ENCODE assay signal across 16 cellular contexts in the genomic region with DNA sequence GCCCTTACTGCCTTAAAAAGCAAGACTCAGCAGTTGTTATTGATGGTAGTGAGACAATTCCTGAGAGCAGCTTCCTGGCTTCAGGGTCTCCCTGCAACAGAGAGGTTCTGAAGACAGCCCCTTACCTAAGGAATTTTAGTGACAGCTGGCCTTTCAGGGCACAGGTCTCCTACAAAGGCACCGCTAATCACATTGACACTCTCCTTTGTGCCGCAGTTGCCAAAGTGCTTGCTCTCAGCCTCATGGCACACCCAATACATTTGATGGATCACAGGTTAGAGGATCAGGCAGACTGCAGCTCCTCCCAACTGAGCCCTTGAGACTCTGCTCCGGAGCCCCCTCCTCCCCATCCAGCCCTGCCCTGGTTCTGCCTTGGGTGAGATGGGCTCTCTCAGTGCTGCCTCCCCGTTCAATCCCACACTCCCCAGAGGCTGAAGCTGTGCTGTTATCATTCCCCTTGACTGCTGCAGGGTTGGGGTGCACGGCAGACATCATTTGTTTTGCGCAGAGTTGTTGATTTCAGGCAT.
DNase-seq lines count a peak whose midpoint lies in the region; ATAC-seq and TF ChIP-seq lines count a peak whose summit lies in the region.
"Had no signal": no experiment of that assay in that cellular context is flagged by ENCODE, and none has a peak within 500 bp of the region (broad histone marks: within the 10 kb centered on the region; RNA-seq: fewer than 3 reads in every experiment).

No MANE protein-coding gene starts in this region.

- H3K79me2 ChIP-seq in neural progenitor cell (ENCODE audit: low read depth), result no peaks in the 10 kb centered on the region

- H3K4me1 ChIP-seq in endodermal cell (ENCODE audit: control insufficient read depth, insufficient read depth, low read length) (no peaks in the 10 kb centered on the region), neural progenitor cell (peaks cover 15% of the 10 kb centered on the region)

- H4K20me1 ChIP-seq in neural progenitor cell (ENCODE audit: low read depth), result no peaks in the 10 kb centered on the region
- H4K20me1 ChIP-seq: BLaER1 had no signal

- H3F3A ChIP-seq in neural progenitor cell (ENCODE audit: low read depth), result peaks cover 11% of the 10 kb centered on the region

- H3K4me1 Mint-ChIP-seq in endodermal cell (peaks cover 6% of the 10 kb centered on the region), neural progenitor cell (peaks cover 17% of the 10 kb centered on the region)
- H3K4me1 Mint-ChIP-seq: CD14-positive monocyte had no signal

- H3K27ac ChIP-seq in endodermal cell (ENCODE audit: low read depth, low read length), result peak overlapping the region; percentile 7
- no peak overlapping the region for H3K27ac ChIP-seq in neural progenitor cell
- H3K27ac ChIP-seq: BLaER1, GM23248 had no signal

- H2AFZ ChIP-seq in neural progenitor cell (replicated peaks), result no peak overlapping the region
- H2AFZ ChIP-seq: GM23248 had no signal

- H3K36me3 Mint-ChIP-seq in endodermal cell (ENCODE audit: low read depth) (no peaks in the 10 kb centered on the region), neural progenitor cell (no peaks in the 10 kb centered on the region)
- H3K36me3 Mint-ChIP-seq: CD14-positive monocyte; CD4-positive, alpha-beta memory T cell had no signal

- H3K27me3 Mint-ChIP-seq in endodermal cell (ENCODE audit: insufficient read depth) (peaks cover 58% of the 10 kb centered on the region), neural progenitor cell (ENCODE audit: insufficient read depth, low read depth) (peaks cover 4% of the 10 kb centered on the region)

- H3K9me3 ChIP-seq in endodermal cell (ENCODE audit: control insufficient read depth, low read length) (no peaks in the 10 kb centered on the region), neural progenitor cell (ENCODE audit: low read depth) (no peaks in the 10 kb centered on the region)
- H3K9me3 ChIP-seq: BLaER1 had no signal

- H3K27ac Mint-ChIP-seq in endodermal cell (no peak overlapping the region), neural progenitor cell (peak overlapping the region; percentile 55)
- H3K27ac Mint-ChIP-seq: CD14-positive monocyte; CD4-positive, alpha-beta memory T cell had no signal

- H3K36me3 ChIP-seq in endodermal cell (ENCODE audit: control insufficient read depth, insufficient read depth, low read length) (no peaks in the 10 kb centered on the region), neural progenitor cell (no peaks in the 10 kb centered on the region)
- H3K36me3 ChIP-seq: BLaER1 had no signal

- ATAC-seq in GM21786 (IDR thresholded peaks at IDR 0.05; ENCODE audit: unreplicated experiment), result no peak

- DNase-seq in NCI-H82 (lab: John Stamatoyannopoulos, UW) (peak; percentile 3), NCI-H82 treated with DMSO at 0.1 percent for 48 hours (lab: John Stamatoyannopoulos, UW; ENCODE audit: unreplicated experiment) (no peak), endodermal cell (no peak), neural progenitor cell (ENCODE audit: low spot score) (peak; percentile 70), cerebellar cortex (ENCODE audit: low spot score) (no peak)
- no peak for DNase-seq in effector CD4-positive, alpha-beta T cell
- DNase-seq: 8988T; Calu3; CD4-positive, alpha-beta memory T cell; DMS79 treated with DMSO at 0.1 percent for 48 hours; HCEC 1CT had no signal

- H3K4me3 ChIP-seq in endodermal cell (ENCODE audit: low read length), result no peak overlapping the region
- H3K4me3 ChIP-seq in neural progenitor cell, result no peak overlapping the region
- H3K4me3 ChIP-seq: BLaER1, GM12878, GM23248 had no signal

- H3K9me3 Mint-ChIP-seq in endodermal cell, result no peaks in the 10 kb centered on the region
- peaks cover 1% of the 10 kb centered on the region for H3K9me3 Mint-ChIP-seq in neural progenitor cell

- WGBS in endodermal cell (ENCODE audit: insufficient coverage in 1 of 2, insufficient read length in 1 of 2), 2 experiments, result 71 to 88% methylated on average over 1 to 6 of the region's 6 CpGs

- H3K9ac ChIP-seq in endodermal cell (ENCODE audit: extremely low read depth, low read length, poor library complexity, severe bottlenecking), result no peak overlapping the region
- no peak overlapping the region for H3K9ac ChIP-seq in neural progenitor cell
- H3K9ac ChIP-seq: BLaER1, GM23248 had no signal

- no peak overlapping the region for H3K4me2 ChIP-seq in neural progenitor cell
- H3K4me2 ChIP-seq: BLaER1 had no signal

- TF ChIP-seq CTCF in endodermal cell (conservative IDR thresholded peaks at IDR 0.05) (no peak), neural progenitor cell (IDR thresholded peaks at IDR 0.05) (no peak)

- H3K4me3 Mint-ChIP-seq in endodermal cell, result no peak overlapping the region
- H3K4me3 Mint-ChIP-seq in neural progenitor cell, result no peak overlapping the region
- H3K4me3 Mint-ChIP-seq: CD14-positive monocyte; CD4-positive, alpha-beta memory T cell had no signal

- peaks cover 12% of the 10 kb centered on the region for H3K27me3 ChIP-seq in endodermal cell (ENCODE audit: control insufficient read depth, insufficient read depth, low read length, poor library complexity, severe bottlenecking)
- H3K27me3 ChIP-seq in neural progenitor cell, result peaks cover 16% of the 10 kb centered on the region
- H3K27me3 ChIP-seq: BLaER1 had no signal

Comparison
In these comparisons a context has a peak if more than half of its experiments do, and no peak if none do; other contexts are left out.
1. DNase-seq: peak in NCI-H82 (single experiment) and neural progenitor cell (single experiment); none in NCI-H82 treated with DMSO at 0.1 percent for 48 hours (single experiment), endodermal cell (single experiment), cerebellar cortex (single experiment) and effector CD4-positive, alpha-beta T cell (single experiment).